In the genomic region with DNA sequence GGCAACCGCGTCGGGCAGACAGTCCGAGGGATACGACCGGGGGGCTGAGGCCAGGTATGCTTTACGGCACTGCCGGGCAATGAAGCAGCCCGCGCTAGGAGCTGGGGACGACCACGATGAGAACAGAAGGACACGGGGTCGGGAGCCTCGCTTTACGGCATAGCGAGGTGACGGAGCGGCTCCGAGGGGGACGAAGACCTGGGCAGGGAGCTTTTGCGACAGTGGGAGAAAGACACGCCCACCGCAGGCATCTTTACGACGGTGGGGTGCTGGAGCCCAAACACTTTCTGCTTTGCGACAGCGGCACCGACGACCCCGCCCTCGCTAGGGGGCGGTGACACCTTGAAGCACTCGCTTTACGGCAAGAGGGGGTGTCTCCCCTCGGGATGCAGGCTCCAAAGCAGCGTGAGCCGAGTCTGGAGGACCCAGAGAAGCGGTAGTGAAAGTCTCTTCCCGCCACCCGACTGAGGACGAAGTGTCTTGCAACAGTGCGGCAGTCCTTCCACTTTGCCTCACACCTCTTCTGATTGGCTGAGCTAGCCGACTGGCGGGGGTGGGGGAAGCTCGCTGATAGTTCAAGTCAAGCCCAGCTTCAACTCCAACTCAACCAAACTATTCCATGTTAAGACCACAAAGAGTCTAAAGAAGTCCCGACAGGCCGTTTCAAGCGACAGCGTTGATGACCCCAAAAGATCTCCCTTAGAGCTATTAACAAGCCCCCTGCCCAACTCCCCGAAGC, we compare ENCODE assay signal across 8 cellular contexts.
DNase-seq lines count a peak whose midpoint lies in the region; ATAC-seq, FAIRE-seq and TF ChIP-seq lines count a peak whose summit lies in the region.

No MANE protein-coding gene starts in this region.

- ATAC-seq in GM19025 (IDR thresholded peaks at IDR 0.05; ENCODE audit: low read depth, unreplicated experiment), result peak; percentile 43
- ATAC-seq in HG03342 (IDR thresholded peaks at IDR 0.05; ENCODE audit: unreplicated experiment), result peak; percentile 57
- peak; percentile 74 to 80 for ATAC-seq in activated CD4-positive, CD25-positive, alpha-beta regulatory T cell treated with anti-CD3 and anti-CD28 coated beads, Interleukin-2, amount 50 U/mL, for 24 hours

- peak; percentile 98 for DNase-seq in AG09319 (ENCODE audit: extremely low read depth, low read depth)
- peak; percentile 95 to 98 for DNase-seq in NCI-H446 (lab: John Stamatoyannopoulos, UW)
- peak; percentile 99 for DNase-seq in cerebellar cortex (ENCODE audit: low spot score)
- DNase-seq in stimulated activated CD4-positive, alpha-beta T cell treated with anti-CD3 and anti-CD28 coated beads, Interleukin-12 subunit alpha, Interleukin-12 subunit beta, amount 100 ng/mL, for 24 hours (ENCODE audit: low read depth in 2 of 2), result peak; percentile 90 to 96

- no peak for TF ChIP-seq CTCF in AG09319 (IDR thresholded peaks at IDR 0.05; ENCODE audit: low read depth, low read length)

- FAIRE-seq in islet of Langerhans (lab: Jason Lieb, UNC), result peak; percentile 87

Comparison
In these comparisons a context has a peak if more than half of its experiments do, and no peak if none do; other contexts are left out.
1. Peak in every context shown above with its lines: DNase-seq and ATAC-seq.